1 cellular context compared by ENCODE assay signal in the genomic region with DNA sequence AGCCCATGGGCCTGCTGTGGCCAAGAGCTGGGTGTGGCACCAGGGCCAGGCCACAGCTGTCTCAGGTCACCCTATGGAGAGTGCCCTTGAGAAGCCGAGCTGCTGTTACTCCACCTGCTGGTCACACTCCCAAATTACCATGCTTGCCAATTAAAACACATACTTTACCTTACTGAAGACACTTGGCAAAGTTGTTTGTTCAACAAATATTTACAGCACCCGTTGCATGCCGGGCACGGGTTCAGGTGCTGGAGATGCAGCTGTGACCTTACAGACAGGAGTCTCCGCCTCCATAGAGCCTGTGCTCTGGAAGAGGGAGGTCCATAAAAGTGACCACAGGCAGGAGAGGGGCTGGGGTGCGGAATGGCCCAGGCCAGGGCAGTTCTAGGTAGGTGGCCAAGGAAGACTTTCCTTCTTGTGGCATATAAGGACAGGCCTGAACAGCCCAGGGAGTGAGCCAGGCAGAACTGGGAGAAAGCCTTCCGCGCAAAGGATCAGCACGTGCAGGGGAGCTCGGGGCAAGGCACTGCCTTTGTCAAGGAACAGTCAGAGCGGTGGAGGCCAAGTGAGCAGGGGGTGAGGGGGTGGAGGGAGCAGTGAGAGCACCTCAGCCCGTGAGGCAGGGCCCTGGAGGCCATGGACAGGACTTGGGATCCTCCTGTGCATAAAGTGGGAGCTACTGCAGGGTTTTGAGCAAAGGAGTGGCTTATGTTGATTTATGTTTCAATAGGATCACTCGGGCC.
A peak's percentile ranks its signal among the peaks of the same experiment; 100 is the strongest.
TF ChIP-seq lines count a peak whose summit lies in the region.

No MANE protein-coding gene starts in this region.

TF ChIP-seq in HepG2, 621 proteins besides CTCF, POLR2A, EP300 and RAD21 (continued from another document):
- TF ChIP-seq NR2F6 (IDR thresholded peaks at IDR 0.05): peak; percentile 71; the same call in 1 of the 2 replicates
- TF ChIP-seq NR2F6 (CRISPR knock-in tag; IDR thresholded peaks at IDR 0.05): peak; percentile 38; the same call in 1 of the 2 replicates
- TF ChIP-seq, protein P1, sequence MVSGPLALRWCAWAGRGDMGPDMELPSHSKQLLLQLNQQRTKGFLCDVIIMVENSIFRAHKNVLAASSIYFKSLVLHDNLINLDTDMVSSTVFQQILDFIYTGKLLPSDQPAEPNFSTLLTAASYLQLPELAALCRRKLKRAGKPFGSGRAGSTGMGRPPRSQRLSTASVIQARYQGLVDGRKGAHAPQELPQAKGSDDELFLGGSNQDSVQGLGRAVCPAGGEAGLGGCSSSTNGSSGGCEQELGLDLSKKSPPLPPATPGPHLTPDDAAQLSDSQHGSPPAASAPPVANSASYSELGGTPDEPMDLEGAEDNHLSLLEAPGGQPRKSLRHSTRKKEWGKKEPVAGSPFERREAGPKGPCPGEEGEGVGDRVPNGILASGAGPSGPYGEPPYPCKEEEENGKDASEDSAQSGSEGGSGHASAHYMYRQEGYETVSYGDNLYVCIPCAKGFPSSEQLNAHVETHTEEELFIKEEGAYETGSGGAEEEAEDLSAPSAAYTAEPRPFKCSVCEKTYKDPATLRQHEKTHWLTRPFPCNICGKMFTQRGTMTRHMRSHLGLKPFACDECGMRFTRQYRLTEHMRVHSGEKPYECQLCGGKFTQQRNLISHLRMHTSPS (CRISPR knock-in tag; IDR thresholded peaks at IDR 0.05; ENCODE audit: low read depth): no peak
- TF ChIP-seq HOXA3 (CRISPR knock-in tag; IDR thresholded peaks at IDR 0.05): peak; percentile 32; the same call in 1 of the 2 replicates
- peak; percentile 58; the same call in 1 of the 2 replicates for TF ChIP-seq ZNF772 (CRISPR knock-in tag; IDR thresholded peaks at IDR 0.05)
- TF ChIP-seq, protein P2, sequence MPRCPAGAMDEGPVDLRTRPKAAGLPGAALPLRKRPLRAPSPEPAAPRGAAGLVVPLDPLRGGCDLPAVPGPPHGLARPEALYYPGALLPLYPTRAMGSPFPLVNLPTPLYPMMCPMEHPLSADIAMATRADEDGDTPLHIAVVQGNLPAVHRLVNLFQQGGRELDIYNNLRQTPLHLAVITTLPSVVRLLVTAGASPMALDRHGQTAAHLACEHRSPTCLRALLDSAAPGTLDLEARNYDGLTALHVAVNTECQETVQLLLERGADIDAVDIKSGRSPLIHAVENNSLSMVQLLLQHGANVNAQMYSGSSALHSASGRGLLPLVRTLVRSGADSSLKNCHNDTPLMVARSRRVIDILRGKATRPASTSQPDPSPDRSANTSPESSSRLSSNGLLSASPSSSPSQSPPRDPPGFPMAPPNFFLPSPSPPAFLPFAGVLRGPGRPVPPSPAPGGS (CRISPR knock-in tag; IDR thresholded peaks at IDR 0.05): peak; percentile 31; the same call in 1 of the 2 replicates
- TF ChIP-seq NONO (IDR thresholded peaks at IDR 0.05): no peak
- TF ChIP-seq NONO (CRISPR knock-in tag; conservative IDR thresholded peaks at IDR 0.05): peak; percentile 69
- TF ChIP-seq RORA (CRISPR knock-in tag; IDR thresholded peaks at IDR 0.05): no peak
- 0 out of 2 replicates have a peak, but pooled peaks have one; percentile 41 for TF ChIP-seq ZNF205 (CRISPR knock-in tag; IDR thresholded peaks at IDR 0.05)
- TF ChIP-seq, protein P3, sequence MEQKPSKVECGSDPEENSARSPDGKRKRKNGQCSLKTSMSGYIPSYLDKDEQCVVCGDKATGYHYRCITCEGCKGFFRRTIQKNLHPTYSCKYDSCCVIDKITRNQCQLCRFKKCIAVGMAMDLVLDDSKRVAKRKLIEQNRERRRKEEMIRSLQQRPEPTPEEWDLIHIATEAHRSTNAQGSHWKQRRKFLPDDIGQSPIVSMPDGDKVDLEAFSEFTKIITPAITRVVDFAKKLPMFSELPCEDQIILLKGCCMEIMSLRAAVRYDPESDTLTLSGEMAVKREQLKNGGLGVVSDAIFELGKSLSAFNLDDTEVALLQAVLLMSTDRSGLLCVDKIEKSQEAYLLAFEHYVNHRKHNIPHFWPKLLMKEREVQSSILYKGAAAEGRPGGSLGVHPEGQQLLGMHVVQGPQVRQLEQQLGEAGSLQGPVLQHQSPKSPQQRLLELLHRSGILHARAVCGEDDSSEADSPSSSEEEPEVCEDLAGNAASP (CRISPR knock-in tag; IDR thresholded peaks at IDR 0.05; ENCODE audit: borderline replicate concordance): peak; percentile 44; the same call in 1 of the 2 replicates
- TF ChIP-seq RBM22 (optimal IDR thresholded peaks at IDR 0.05; ENCODE audit: low read length): peak; percentile 78
- TF ChIP-seq ZNF567 (CRISPR knock-in tag; IDR thresholded peaks at IDR 0.05; ENCODE audit: borderline replicate concordance): peak; percentile 67; the same call in 1 of the 2 replicates
- peak; percentile 31; the same call in 1 of the 2 replicates for TF ChIP-seq NFKB2 (CRISPR knock-in tag; IDR thresholded peaks at IDR 0.05; ENCODE audit: borderline replicate concordance)
- 0 out of 2 replicates have a peak, but pooled peaks have one; percentile 19 for TF ChIP-seq FOSL2 (CRISPR knock-in tag; IDR thresholded peaks at IDR 0.05)
- TF ChIP-seq BRD4 (CRISPR knock-in tag; IDR thresholded peaks at IDR 0.05): no peak
- TF ChIP-seq SOX6 (IDR thresholded peaks at IDR 0.05): no peak
- TF ChIP-seq SOX6 (CRISPR knock-in tag; IDR thresholded peaks at IDR 0.05): peak; percentile 63
- TF ChIP-seq, protein P4, sequence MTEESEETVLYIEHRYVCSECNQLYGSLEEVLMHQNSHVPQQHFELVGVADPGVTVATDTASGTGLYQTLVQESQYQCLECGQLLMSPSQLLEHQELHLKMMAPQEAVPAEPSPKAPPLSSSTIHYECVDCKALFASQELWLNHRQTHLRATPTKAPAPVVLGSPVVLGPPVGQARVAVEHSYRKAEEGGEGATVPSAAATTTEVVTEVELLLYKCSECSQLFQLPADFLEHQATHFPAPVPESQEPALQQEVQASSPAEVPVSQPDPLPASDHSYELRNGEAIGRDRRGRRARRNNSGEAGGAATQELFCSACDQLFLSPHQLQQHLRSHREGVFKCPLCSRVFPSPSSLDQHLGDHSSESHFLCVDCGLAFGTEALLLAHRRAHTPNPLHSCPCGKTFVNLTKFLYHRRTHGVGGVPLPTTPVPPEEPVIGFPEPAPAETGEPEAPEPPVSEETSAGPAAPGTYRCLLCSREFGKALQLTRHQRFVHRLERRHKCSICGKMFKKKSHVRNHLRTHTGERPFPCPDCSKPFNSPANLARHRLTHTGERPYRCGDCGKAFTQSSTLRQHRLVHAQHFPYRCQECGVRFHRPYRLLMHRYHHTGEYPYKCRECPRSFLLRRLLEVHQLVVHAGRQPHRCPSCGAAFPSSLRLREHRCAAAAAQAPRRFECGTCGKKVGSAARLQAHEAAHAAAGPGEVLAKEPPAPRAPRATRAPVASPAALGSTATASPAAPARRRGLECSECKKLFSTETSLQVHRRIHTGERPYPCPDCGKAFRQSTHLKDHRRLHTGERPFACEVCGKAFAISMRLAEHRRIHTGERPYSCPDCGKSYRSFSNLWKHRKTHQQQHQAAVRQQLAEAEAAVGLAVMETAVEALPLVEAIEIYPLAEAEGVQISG (CRISPR knock-in tag; IDR thresholded peaks at IDR 0.05): peak; percentile 56; the same call in 1 of the 2 replicates
- TF ChIP-seq WIZ (CRISPR knock-in tag; IDR thresholded peaks at IDR 0.05): 0 out of 2 replicates have a peak, but pooled peaks have one; percentile 41
- no peak for TF ChIP-seq ATF7 (IDR thresholded peaks at IDR 0.05)
- 0 out of 2 replicates have a peak, but pooled peaks have one; percentile 44 for TF ChIP-seq ATF7 (CRISPR knock-in tag; IDR thresholded peaks at IDR 0.05)
- TF ChIP-seq ZNF468 (CRISPR knock-in tag; IDR thresholded peaks at IDR 0.05): no peak
- TF ChIP-seq RXRA (CRISPR knock-in tag; IDR thresholded peaks at IDR 0.05): peak; percentile 46
- TF ChIP-seq ZFX (CRISPR knock-in tag; IDR thresholded peaks at IDR 0.05; ENCODE audit: low read depth): peak; percentile 33; the same call in 1 of the 2 replicates
- TF ChIP-seq, protein P5, sequence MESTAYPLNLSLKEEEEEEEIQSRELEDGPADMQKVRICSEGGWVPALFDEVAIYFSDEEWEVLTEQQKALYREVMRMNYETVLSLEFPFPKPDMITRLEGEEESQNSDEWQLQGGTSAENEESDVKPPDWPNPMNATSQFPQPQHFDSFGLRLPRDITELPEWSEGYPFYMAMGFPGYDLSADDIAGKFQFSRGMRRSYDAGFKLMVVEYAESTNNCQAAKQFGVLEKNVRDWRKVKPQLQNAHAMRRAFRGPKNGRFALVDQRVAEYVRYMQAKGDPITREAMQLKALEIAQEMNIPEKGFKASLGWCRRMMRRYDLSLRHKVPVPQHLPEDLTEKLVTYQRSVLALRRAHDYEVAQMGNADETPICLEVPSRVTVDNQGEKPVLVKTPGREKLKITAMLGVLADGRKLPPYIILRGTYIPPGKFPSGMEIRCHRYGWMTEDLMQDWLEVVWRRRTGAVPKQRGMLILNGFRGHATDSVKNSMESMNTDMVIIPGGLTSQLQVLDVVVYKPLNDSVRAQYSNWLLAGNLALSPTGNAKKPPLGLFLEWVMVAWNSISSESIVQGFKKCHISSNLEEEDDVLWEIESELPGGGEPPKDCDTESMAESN (CRISPR knock-in tag; conservative IDR thresholded peaks at IDR 0.05): 0 out of 2 replicates have a peak, but pooled peaks have one; percentile 13
